Comparison of ENCODE assay signal across 9 cellular contexts in genomic region chr13:97344250-97345175, GRCh38.
DNase-seq lines count a peak whose midpoint lies in the region; ATAC-seq, FAIRE-seq and TF ChIP-seq lines count a peak whose summit lies in the region.
"Had no signal": no experiment of that assay in that cellular context is flagged by ENCODE, and none has a peak within 500 bp of the region (broad histone marks: within the 10 kb centered on the region; RNA-seq: fewer than 3 reads in every experiment).

No MANE protein-coding gene starts in this region.

- peak; percentile 55 for ATAC-seq in GM21723 (IDR thresholded peaks at IDR 0.05; ENCODE audit: unreplicated experiment)
- ATAC-seq in HG02973 (IDR thresholded peaks at IDR 0.05; ENCODE audit: unreplicated experiment): no peak

- H4K20me1 ChIP-seq in keratinocyte (ENCODE audit: control insufficient read depth, extremely low read depth, insufficient read depth, low read length): no peaks in the 10 kb centered on the region

- H3K9me3 ChIP-seq in breast epithelium (no peaks in the 10 kb centered on the region), keratinocyte (ENCODE audit: control insufficient read depth, low read depth, low read length) (no peaks in the 10 kb centered on the region)

- H3K9me1 ChIP-seq in keratinocyte (ENCODE audit: control insufficient read depth, extremely low read depth, insufficient read depth, low read length): no peaks in the 10 kb centered on the region

- peak; percentile 60 for TF ChIP-seq CTCF in GM10248 (IDR thresholded peaks at IDR 0.05; ENCODE audit: control extremely low read depth, extremely low read depth, low read depth, missing control alignments)
- peak in 2 of 3 donors; percentile 59 to 78 for TF ChIP-seq CTCF in breast epithelium (IDR thresholded peaks at IDR 0.05)
- TF ChIP-seq CTCF in keratinocyte (optimal IDR thresholded peaks at IDR 0.05 in 1 of 3, IDR thresholded peaks at IDR 0.05 in 1 of 3, conservative IDR thresholded peaks at IDR 0.05 in 1 of 3; ENCODE audit: extremely low read depth in 1 of 3, insufficient read depth in 2 of 3, low read length in 3 of 3): peak; percentile 59 to 64 (median 60)

- TF ChIP-seq POLR2A in breast epithelium (IDR thresholded peaks at IDR 0.05): no peak

- H3K4me1 ChIP-seq in breast epithelium: no peaks in the 10 kb centered on the region
- no peaks in the 10 kb centered on the region for H3K4me1 ChIP-seq in keratinocyte (ENCODE audit: control insufficient read depth, extremely low read depth, insufficient read depth, low read length)

- no peak overlapping the region for H3K4me2 ChIP-seq in keratinocyte (ENCODE audit: control insufficient read depth, extremely low read depth, insufficient read depth, low read depth, low read length)

- H3K27ac ChIP-seq in breast epithelium (peak overlapping the region; percentile 30 to 41), keratinocyte (ENCODE audit: control insufficient read depth, insufficient read depth, low read length) (no peak overlapping the region)

- intact Hi-C loops in breast epithelium (cut with DNase I; ENCODE audit: low total_unique reads): loop anchor here (10.0 kb wide), 1 partner anchor 230 kb away; no protein-coding TSS in a partner anchor

- no peak overlapping the region for H3K9ac ChIP-seq in keratinocyte (ENCODE audit: control insufficient read depth, extremely low read depth, insufficient read depth, low read length)

- no peaks in the 10 kb centered on the region for H3K36me3 ChIP-seq in breast epithelium
- peaks cover 6 to 23% of the 10 kb centered on the region in 2 experiments for H3K36me3 ChIP-seq in keratinocyte (ENCODE audit: control insufficient read depth in 2 of 2, extremely low read depth in 1 of 2, insufficient read depth in 2 of 2, low read length in 2 of 2)

- H2AFZ ChIP-seq in keratinocyte (ENCODE audit: control insufficient read depth, low read length): no peak overlapping the region

- no peaks in the 10 kb centered on the region for H3K27me3 ChIP-seq in breast epithelium
- no peaks in the 10 kb centered on the region for H3K27me3 ChIP-seq in keratinocyte (ENCODE audit: control insufficient read depth, extremely low read depth, insufficient read depth, low read length)

- no peak overlapping the region for H3K4me3 ChIP-seq in breast epithelium
- H3K4me3 ChIP-seq in keratinocyte (ENCODE audit: control insufficient read depth in 2 of 3, extremely low read depth in 1 of 3, insufficient read depth in 2 of 3, low read depth in 1 of 3, low read length in 3 of 3): no peak overlapping the region

- peak; percentile 79 for FAIRE-seq in keratinocyte (lab: Jason Lieb, UNC)
- FAIRE-seq: colon had no signal

- POLR2A ChIA-PET in GM10248 (lab: Yijun Ruan, JAX): no interaction called here

- CTCF ChIA-PET in GM10248 (lab: Yijun Ruan, JAX): interaction anchor here (0.7 to 7.2 kb wide), 14 partner anchors 10 to 240 kb away, joined by 3 to 44 read pairs (median 4); partner anchors contain the start of gene MBNL2

- DNase-seq in GM10248 (ENCODE audit: extremely low spot score) (peak; percentile 32), M059J (ENCODE audit: low read depth) (peak; percentile 67), T-helper 1 cell (peak in 3 of 5 donors; percentile 15 to 32 (median 32)), breast epithelium (ENCODE audit: low spot score in 2 of 2) (peak in 1 of 2 donors; percentile 59), keratinocyte (ENCODE audit: low read depth, low spot score) (no peak)
- DNase-seq in stimulated activated CD4-positive, alpha-beta T cell treated with anti-CD3 and anti-CD28 coated beads, Interleukin-2, amount 100 ng/mL, for 4 hours (ENCODE audit: low read depth): peak; percentile 20

- no peaks in the 10 kb centered on the region for H3K79me2 ChIP-seq in keratinocyte (ENCODE audit: control insufficient read depth, insufficient read depth, low read length)

- dilution Hi-C loops in keratinocyte (cut with MboI; ENCODE audit: extremely low pct_ligation_motif_present, low sequenced_read_pairs): no loop called here
